In genomic region chr15:64763462-64763861, GRCh38 we compare ENCODE assay signal across 21 cellular contexts. TPM values are rescaled to one million over a fixed set of nuclear protein-coding genes. Genes with fewer than 3 reads are reported as not detected.
"Had no signal": no experiment of that assay in that cellular context is flagged by ENCODE, and none has a peak within 500 bp of the region (broad histone marks: within the 10 kb centered on the region; RNA-seq: fewer than 3 reads in every experiment).

No MANE protein-coding gene starts in this region.

- H3K27ac Mint-ChIP-seq: activated naive CD8-positive, alpha-beta T cell; stimulated activated memory B cell treated with anti-CD40 and anti-IgM and Interleukin-4, amounts not matched to agents 10 μg/mL and 1 μg/mL and 100 μg/mL, for 72 hours had no signal

- H3K27me3 ChIP-seq: colonic mucosa, tibial nerve had no signal

- H3K4me1 ChIP-seq: colonic mucosa, psoas muscle, tibial nerve had no signal

- H3K36me3 ChIP-seq: colonic mucosa, tibial nerve had no signal

- H3K4me3 Mint-ChIP-seq: activated naive CD8-positive, alpha-beta T cell; natural killer cell; stimulated activated memory B cell treated with anti-CD40 and anti-IgM and Interleukin-4, amounts not matched to agents 10 μg/mL and 1 μg/mL and 100 μg/mL, for 72 hours had no signal

- H3K9me3 Mint-ChIP-seq: natural killer cell; stimulated activated memory B cell treated with anti-CD40 and anti-IgM and Interleukin-4, amounts not matched to agents 10 μg/mL and 1 μg/mL and 100 μg/mL, for 72 hours had no signal

- H3K36me3 Mint-ChIP-seq: activated naive CD8-positive, alpha-beta T cell; natural killer cell; stimulated activated memory B cell treated with anti-CD40 and anti-IgM and Interleukin-4, amounts not matched to agents 10 μg/mL and 1 μg/mL and 100 μg/mL, for 72 hours had no signal

- DNase-seq: activated CD4-positive, alpha-beta T cell treated with anti-CD3 and anti-CD28 coated beads, Interleukin-2, amount 50 U/mL, for 1 hour; activated CD8-positive, alpha-beta memory T cell treated with anti-CD3 and anti-CD28 coated beads for 24 hours; activated gamma-delta T cell treated with Interleukin-2 at 50 U/mL for 16 hours; amniotic stem cell; central memory CD4-positive, alpha-beta T cell; colonic mucosa; effector CD4-positive, alpha-beta T cell; foreskin melanocyte; head of caudate nucleus; mammary epithelial cell; mucosa of descending colon; natural killer cell; nucleus accumbens; psoas muscle; stimulated activated CD4-positive, alpha-beta T cell treated with anti-CD3 and anti-CD28 coated beads, Interleukin-12 subunit alpha, Interleukin-12 subunit beta, amount 100 ng/mL, for 4 hours; SW 1271 had no signal

- ATAC-seq: mucosa of descending colon, psoas muscle had no signal

- H3K9me3 ChIP-seq: colonic mucosa, mucosa of descending colon, psoas muscle, tibial nerve had no signal

- H3K27ac ChIP-seq: colonic mucosa had no signal

- H3K27me3 Mint-ChIP-seq: activated naive CD8-positive, alpha-beta T cell; stimulated activated memory B cell treated with anti-CD40 and anti-IgM and Interleukin-4, amounts not matched to agents 10 μg/mL and 1 μg/mL and 100 μg/mL, for 72 hours had no signal

- H3K4me3 ChIP-seq: colonic mucosa, mucosa of descending colon, psoas muscle, tibial nerve had no signal

RNA-seq across cellular contexts. Expression of gene RBPMS2, which starts 11.9 kb away (rescaled TPM):
- total RNA-seq: fibroblast of lung; mammary epithelial cell; T-helper 2 cell treated with Interferon-gamma antibody and Interleukin-4, amounts not matched to agents 100 ng/mL and 5 ng/mL, for 36 hours had no signal
